Comparison of ENCODE assay signal across 15 cellular contexts in the genomic region with DNA sequence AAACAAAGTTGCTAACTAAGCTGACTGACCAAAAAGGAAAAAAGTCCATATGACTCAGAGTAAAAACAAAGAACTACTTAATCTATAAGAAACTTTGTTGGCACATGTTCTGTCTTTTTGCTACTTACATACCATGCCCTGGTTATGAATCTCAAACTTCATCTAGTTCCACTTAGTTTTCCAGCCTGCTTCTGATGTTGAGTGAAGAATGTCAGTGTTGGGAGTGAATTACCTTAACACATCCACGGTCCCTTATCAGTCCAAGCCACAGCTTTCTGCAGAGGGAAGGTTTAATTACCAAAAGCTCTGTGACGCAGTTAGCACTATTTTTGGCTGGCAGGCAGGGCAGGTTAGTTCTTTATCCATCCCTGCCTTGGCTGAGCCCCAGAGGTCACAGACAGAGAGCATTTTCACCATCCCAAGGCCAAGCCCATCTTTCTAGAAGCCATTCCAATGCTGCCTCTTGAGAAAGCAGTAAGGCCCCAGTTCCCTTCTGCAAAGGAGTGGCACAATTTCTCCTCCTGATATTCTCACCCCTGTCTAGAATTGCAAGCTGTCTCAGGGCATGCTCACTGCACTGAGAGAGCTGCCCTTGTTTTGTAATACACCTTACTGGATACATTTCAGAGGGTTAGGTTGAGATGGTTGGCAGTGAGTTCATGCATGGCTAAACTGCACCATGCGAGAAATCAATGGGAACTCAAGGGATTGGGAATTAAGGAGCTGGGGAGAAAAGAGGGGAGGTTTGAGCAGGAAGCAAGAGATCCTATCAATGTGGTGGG.
DNase-seq lines count a peak whose midpoint lies in the region; ATAC-seq and TF ChIP-seq lines count a peak whose summit lies in the region.
"Had no signal": no experiment of that assay in that cellular context is flagged by ENCODE, and none has a peak within 500 bp of the region (broad histone marks: within the 10 kb centered on the region; RNA-seq: fewer than 3 reads in every experiment).

No MANE protein-coding gene starts in this region.

- H3K4me3 ChIP-seq in coronary artery: no peak overlapping the region
- no peak overlapping the region for H3K4me3 ChIP-seq in left lung

- peak; percentile 60 for DNase-seq in COLO829 (ENCODE audit: low spot score)
- DNase-seq in RPMI7951 (ENCODE audit: low read depth): peak; percentile 29
- peak; percentile 16 for DNase-seq in coronary artery (ENCODE audit: low spot score)
- no peak for DNase-seq in left lung
- DNase-seq in CD1c-positive myeloid dendritic cell (ENCODE audit: extremely low spot score): no peak
- DNase-seq in SIG-M5 treated with dmso at 0.1 percent for 504 hours (lab: John Stamatoyannopoulos, UW; ENCODE audit: unreplicated experiment): no peak
- DNase-seq in T-helper 2 cell: no peak
- DNase-seq in NOMO-1 treated with DMSO at 0.1 percent for 48 hours (lab: John Stamatoyannopoulos, UW; ENCODE audit: unreplicated experiment): no peak
- DNase-seq: activated CD8-positive, alpha-beta memory T cell treated with anti-CD3 and anti-CD28 coated beads, Interleukin-2, amount 10 ng/mL, durations not matched to agents 7 days and 5 days; effector CD4-positive, alpha-beta T cell; GDM1; hippocampal formation; NCI-H2171; posterior cingulate gyrus; stimulated activated naive CD4-positive, alpha-beta T cell had no signal

- ATAC-seq in left lung: peak; percentile 46
- ATAC-seq: activated CD8-positive, alpha-beta memory T cell treated with anti-CD3 and anti-CD28 coated beads, Interleukin-2, amount 10 ng/mL, durations not matched to agents 7 days and 5 days had no signal

- no peak overlapping the region for H3K27ac ChIP-seq in coronary artery
- H3K27ac ChIP-seq in left lung: no peak overlapping the region

- no peaks in the 10 kb centered on the region for H3K27me3 ChIP-seq in left lung

- no peak for TF ChIP-seq CTCF in coronary artery (IDR thresholded peaks at IDR 0.05)
- TF ChIP-seq CTCF in left lung (IDR thresholded peaks at IDR 0.05): no peak

- no peaks in the 10 kb centered on the region for H3K36me3 ChIP-seq in left lung

- H3K4me1 ChIP-seq in left lung: peaks cover 0 to 9% of the 10 kb centered on the region in 2 donors

- no peaks in the 10 kb centered on the region for H3K9me3 ChIP-seq in left lung

- intact Hi-C loops in left lung (cut with DNase I): no loop called here

Comparison
In these comparisons a context has a peak if more than half of its experiments do, and no peak if none do; other contexts are left out.
1. DNase-seq: peak in COLO829 (single experiment), RPMI7951 (single experiment) and coronary artery (single experiment); none in left lung (0 of 2), CD1c-positive myeloid dendritic cell (single experiment), SIG-M5 treated with dmso at 0.1 percent for 504 hours (single experiment), T-helper 2 cell (0 of 5) and NOMO-1 treated with DMSO at 0.1 percent for 48 hours (single experiment).